ENCODE assay signal across 19 cellular contexts in the genomic region with DNA sequence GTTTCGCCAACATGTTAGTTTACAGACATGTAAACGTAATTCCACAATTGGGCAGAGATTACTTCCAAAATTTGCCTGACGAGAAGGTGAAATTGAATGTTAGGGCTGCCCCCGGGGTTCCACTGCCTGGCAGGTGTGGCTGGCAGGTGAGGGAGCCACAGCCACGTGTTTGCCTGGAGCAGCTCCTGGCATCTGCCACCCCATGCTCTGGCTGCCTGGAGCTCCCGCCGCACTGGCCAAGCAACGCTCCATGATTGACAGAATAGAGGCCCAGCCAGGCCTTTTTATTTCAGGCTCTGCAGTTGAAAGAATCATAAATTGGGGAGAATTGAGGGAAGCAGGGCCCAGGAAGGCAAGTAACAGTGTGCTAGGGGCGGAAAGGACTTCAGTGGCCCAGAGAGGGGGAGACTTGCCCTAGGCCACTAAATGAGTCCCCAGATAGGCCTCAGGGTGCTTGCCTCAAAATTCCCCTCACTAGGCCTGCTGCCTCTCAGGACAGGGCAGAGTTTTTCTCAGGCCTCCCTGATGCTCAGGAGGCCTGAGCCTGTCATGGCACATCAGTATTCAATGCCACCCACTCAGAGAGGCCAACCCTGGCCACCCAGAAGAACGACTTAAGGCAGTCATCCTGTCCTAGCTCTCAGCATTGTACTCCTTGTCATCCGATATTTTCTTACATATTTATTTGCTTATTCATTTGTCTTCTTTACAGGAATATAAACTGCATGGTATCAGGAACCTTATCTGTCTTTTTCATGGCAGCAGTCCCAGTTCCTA. TPM values are rescaled to one million over a fixed set of nuclear protein-coding genes. Genes with fewer than 3 reads are reported as not detected.
A peak's percentile ranks its signal among the peaks of the same experiment; 100 is the strongest.
DNase-seq lines count a peak whose midpoint lies in the region; ATAC-seq and TF ChIP-seq lines count a peak whose summit lies in the region.
"Had no signal": no experiment of that assay in that cellular context is flagged by ENCODE, and none has a peak within 500 bp of the region (broad histone marks: within the 10 kb centered on the region; RNA-seq: fewer than 3 reads in every experiment).

No MANE protein-coding gene starts in this region.

- 81 to 88% methylated on average over 11 of the region's 11 CpGs for WGBS in tibial nerve, 2 donors

- H3K4me3 ChIP-seq in right atrium auricular region: no peak overlapping the region
- no peak overlapping the region for H3K4me3 ChIP-seq in cardiac muscle cell
- H3K4me3 ChIP-seq in colonic mucosa: no peak overlapping the region
- H3K4me3 ChIP-seq in tibial nerve: no peak overlapping the region
- H3K4me3 ChIP-seq: breast epithelium, gastroesophageal sphincter, MG63, skin epidermis had no signal

- ATAC-seq in Right ventricle myocardium inferior: peak; percentile 75
- ATAC-seq: activated CD8-positive, alpha-beta memory T cell treated with anti-CD3 and anti-CD28 coated beads, Interleukin-2, amount 10 ng/mL, durations not matched to agents 7 days and 5 days; activated naive CD8-positive, alpha-beta T cell treated with anti-CD3 and anti-CD28 coated beads, Interleukin-2, amount 50 U/mL, for 24 hours; gastroesophageal sphincter; stimulated activated naive CD8-positive, alpha-beta T cell treated with anti-CD3 and anti-CD28 coated beads, Interleukin-15, amount 100 ng/mL, for 72 hours had no signal

- intact Hi-C loops in Right ventricle myocardium inferior (cut with DNase I) (no loop called here), colonic mucosa (cut with DNase I) (no loop called here)

- TF ChIP-seq CTCF in right atrium auricular region (IDR thresholded peaks at IDR 0.05): no peak
- TF ChIP-seq CTCF in cardiac muscle cell (IDR thresholded peaks at IDR 0.05; ENCODE audit: low read depth, low read length): no peak
- no peak for TF ChIP-seq CTCF in colonic mucosa (IDR thresholded peaks at IDR 0.05)
- no peak for TF ChIP-seq CTCF in tibial nerve (IDR thresholded peaks at IDR 0.05)

- H3K9ac ChIP-seq in colonic mucosa (ENCODE audit: low read depth in 2 of 2, low read length in 2 of 2): no peak overlapping the region

- TF ChIP-seq POLR2A in tibial nerve (IDR thresholded peaks at IDR 0.05): no peak

- TF ChIP-seq EP300 in tibial nerve (IDR thresholded peaks at IDR 0.05): no peak

- H3K9me3 ChIP-seq in right atrium auricular region: no peaks in the 10 kb centered on the region
- H3K9me3 ChIP-seq in cardiac muscle cell (ENCODE audit: low read depth): no peaks in the 10 kb centered on the region
- H3K9me3 ChIP-seq in colonic mucosa: no peaks in the 10 kb centered on the region
- H3K9me3 ChIP-seq in tibial nerve: no peaks in the 10 kb centered on the region
- H3K9me3 ChIP-seq: breast epithelium, gastroesophageal sphincter, MG63 had no signal

- H3K36me3 ChIP-seq in right atrium auricular region (no peaks in the 10 kb centered on the region), cardiac muscle cell (no peaks in the 10 kb centered on the region), colonic mucosa (no peaks in the 10 kb centered on the region), tibial nerve (no peaks in the 10 kb centered on the region)
- H3K36me3 ChIP-seq: breast epithelium, gastroesophageal sphincter, MG63 had no signal

- H3K4me1 ChIP-seq in right atrium auricular region (no peaks in the 10 kb centered on the region), cardiac muscle cell (ENCODE audit: low read depth) (peaks cover 36% of the 10 kb centered on the region), colonic mucosa (no peaks in the 10 kb centered on the region), tibial nerve (no peaks in the 10 kb centered on the region)
- H3K4me1 ChIP-seq: breast epithelium, gastroesophageal sphincter had no signal

- DNase-seq in DMS 273 (lab: John Stamatoyannopoulos, UW; ENCODE audit: unreplicated experiment): peak; percentile 10
- no peak for DNase-seq in DMS 273 treated with DMSO at 0.1 percent for 48 hours (lab: John Stamatoyannopoulos, UW)
- DNase-seq in Right ventricle myocardium inferior (ENCODE audit: missing footprints): no peak
- no peak for DNase-seq in right atrium auricular region (ENCODE audit: low spot score)
- no peak for DNase-seq in cardiac muscle cell (ENCODE audit: low read depth in 1 of 2, low spot score in 1 of 2)
- DNase-seq in colonic mucosa: no peak
- DNase-seq in tibial nerve (ENCODE audit: low spot score in 2 of 2): no peak
- DNase-seq in HuH-7 (ENCODE audit: low spot score): no peak
- DNase-seq: activated CD8-positive, alpha-beta memory T cell treated with anti-CD3 and anti-CD28 coated beads, Interleukin-2, amount 10 ng/mL, durations not matched to agents 7 days and 5 days; activated naive CD8-positive, alpha-beta T cell treated with anti-CD3 and anti-CD28 coated beads, Interleukin-2, amount 50 U/mL, for 24 hours; GDM1; MG63; NCI-H1930; stimulated activated naive CD8-positive, alpha-beta T cell treated with anti-CD3 and anti-CD28 coated beads, Interleukin-15, amount 100 ng/mL, for 72 hours; trophoblast cell had no signal

- H3K27ac ChIP-seq in right atrium auricular region (peak overlapping the region in 1 of 2 donors; percentile 16), cardiac muscle cell (peak overlapping the region; percentile 77), colonic mucosa (no peak overlapping the region), tibial nerve (no peak overlapping the region)
- H3K27ac ChIP-seq: 22Rv1, breast epithelium, gastroesophageal sphincter, skin epidermis had no signal

- H3K27me3 ChIP-seq in right atrium auricular region (no peaks in the 10 kb centered on the region), cardiac muscle cell (no peaks in the 10 kb centered on the region), colonic mucosa (no peaks in the 10 kb centered on the region), tibial nerve (no peaks in the 10 kb centered on the region)
- H3K27me3 ChIP-seq: breast epithelium, gastroesophageal sphincter, MG63 had no signal

RNA-seq across cellular contexts. Expression of gene S1PR1, which starts 16.7 kb away (rescaled TPM):
- total RNA-seq in Right ventricle myocardium inferior (58.5 TPM), right atrium auricular region (100 to 1,000 TPM in 1 of 2 donors, 10 to 100 TPM in 1; 92.2 to 125 TPM), cardiac muscle cell (58.6 and 62.2 TPM in 2 replicates), colonic mucosa (10 to 100 TPM in 1 of 2 donors, 1 to 10 TPM in 1; 4.4 to 10.7 TPM), tibial nerve (100 to 1,000 TPM in 1 of 4 donors, 10 to 100 TPM in 3; 22.2 to 101 (median 59.4) TPM)
- polyA plus RNA-seq in cardiac muscle cell: 58.1 and 59.1 TPM in 2 replicates
